25 cellular contexts compared by ENCODE assay signal in genomic region chr1:29876441-29876840, GRCh38.
"Had no signal": no experiment of that assay in that cellular context is flagged by ENCODE, and none has a peak within 500 bp of the region (broad histone marks: within the 10 kb centered on the region; RNA-seq: fewer than 3 reads in every experiment).

No MANE protein-coding gene starts in this region.

- ATAC-seq: effector memory CD8-positive, alpha-beta T cell; esophagus mucosa; left colon; naive thymus-derived CD4-positive, alpha-beta T cell had no signal

- H3K4me3 Mint-ChIP-seq: dendritic cell treated with granulocyte-macrophage colony-stimulating factor and Interleukin-4, amounts not matched to agents 40 ng/mL and 50 ng/mL, for 4 days; effector memory CD8-positive, alpha-beta T cell; endodermal cell; memory B cell; naive thymus-derived CD4-positive, alpha-beta T cell had no signal

- H3K36me3 Mint-ChIP-seq: memory B cell; naive thymus-derived CD4-positive, alpha-beta T cell had no signal

- H3K4me3 ChIP-seq: colonic mucosa, esophagus squamous epithelium, gastrocnemius medialis, heart right ventricle, lung had no signal

- H3K27me3 ChIP-seq: colonic mucosa, gastrocnemius medialis had no signal

- H3K4me1 ChIP-seq: colonic mucosa, esophagus squamous epithelium had no signal

- H3K9me3 Mint-ChIP-seq: dendritic cell treated with granulocyte-macrophage colony-stimulating factor and Interleukin-4, amounts not matched to agents 40 ng/mL and 50 ng/mL, for 4 days; effector memory CD8-positive, alpha-beta T cell; endodermal cell; memory B cell had no signal

- FAIRE-seq: endometrium, islet of Langerhans, kidney had no signal

- H3K36me3 ChIP-seq: colonic mucosa, esophagus squamous epithelium, gastrocnemius medialis had no signal

- H3K4me1 Mint-ChIP-seq: endodermal cell; memory B cell; naive thymus-derived CD4-positive, alpha-beta T cell had no signal

- H3K27ac Mint-ChIP-seq: dendritic cell treated with granulocyte-macrophage colony-stimulating factor and Interleukin-4, amounts not matched to agents 40 ng/mL and 50 ng/mL, for 4 days; effector memory CD8-positive, alpha-beta T cell; endodermal cell; memory B cell; naive thymus-derived CD4-positive, alpha-beta T cell had no signal

- DNase-seq: colonic mucosa; cortex of kidney; effector CD8-positive, alpha-beta T cell; effector memory CD8-positive, alpha-beta T cell; esophagus squamous epithelium; foreskin fibroblast; foreskin melanocyte; gastrocnemius medialis; glutamatergic neuron; heart right ventricle; hippocampal formation; kidney; left colon; left ventricle myocardium superior; mammary epithelial cell; midbrain; naive thymus-derived CD4-positive, alpha-beta T cell had no signal

- H3K9me3 ChIP-seq: colonic mucosa, esophagus squamous epithelium, gastrocnemius medialis had no signal

- H3K27ac ChIP-seq: colonic mucosa, epithelial cell of prostate, esophagus squamous epithelium had no signal
